Comparison of ENCODE assay signal across 21 cellular contexts in genomic region chr6:49906511-49906910, GRCh38. TPM values are rescaled to one million over a fixed set of nuclear protein-coding genes. Genes with fewer than 3 reads are reported as not detected.
DNase-seq lines count a peak whose midpoint lies in the region; ATAC-seq and TF ChIP-seq lines count a peak whose summit lies in the region.
"Had no signal": no experiment of that assay in that cellular context is flagged by ENCODE, and none has a peak within 500 bp of the region (broad histone marks: within the 10 kb centered on the region; RNA-seq: fewer than 3 reads in every experiment).

No MANE protein-coding gene starts in this region.

- no peaks in the 10 kb centered on the region for H3K9me3 ChIP-seq in WERI-Rb-1 (ENCODE audit: severe bottlenecking)
- no peaks in the 10 kb centered on the region for H3K9me3 ChIP-seq in psoas muscle
- H3K9me3 ChIP-seq: BE2C, heart left ventricle, sigmoid colon, suprapubic skin had no signal

- peak; percentile 95 to 100 (median 99) for ATAC-seq in psoas muscle
- ATAC-seq in stimulated activated naive CD8-positive, alpha-beta T cell treated with anti-CD3 and anti-CD28 coated beads, Interleukin-15, amount 100 ng/mL, for 72 hours = no peak
- ATAC-seq in HG02642 (IDR thresholded peaks at IDR 0.05; ENCODE audit: poor library complexity, unreplicated experiment) = no peak
- ATAC-seq: activated T-cell treated with anti-CD3 and anti-CD28 coated beads, Interleukin-2, amount 50 U/mL, for 4 hours; esophagus mucosa; heart left ventricle; SK-N-SH treated with all-trans-retinoic acid at 6 μM for 48 hours had no signal

- H3K9me3 Mint-ChIP-seq in stimulated activated naive CD8-positive, alpha-beta T cell treated with anti-CD3 and anti-CD28 coated beads, Interleukin-15, amount 100 ng/mL, for 72 hours = no peaks in the 10 kb centered on the region
- H3K9me3 Mint-ChIP-seq: activated T-cell treated with anti-CD3 and anti-CD28 coated beads, Interleukin-2, amount 50 U/mL, for 4 hours had no signal

- no peaks in the 10 kb centered on the region for H3K27me3 Mint-ChIP-seq in stimulated activated naive CD8-positive, alpha-beta T cell treated with anti-CD3 and anti-CD28 coated beads, Interleukin-15, amount 100 ng/mL, for 72 hours
- H3K27me3 Mint-ChIP-seq: activated naive CD8-positive, alpha-beta T cell had no signal

- H3K27ac ChIP-seq in WERI-Rb-1 = no peak overlapping the region
- peak overlapping the region; percentile 31 for H3K27ac ChIP-seq in psoas muscle
- H3K27ac ChIP-seq: heart left ventricle, sigmoid colon, suprapubic skin had no signal

- DNase-seq in G401 (ENCODE audit: low spot score) (peak; percentile 84), NCI-H2171 treated with DMSO at 0.1 percent for 48 hours (lab: John Stamatoyannopoulos, UW) (peak; percentile 94), WERI-Rb-1 (peak; percentile 78), psoas muscle (peak; percentile 23 to 59), RPMI8226 (no peak)
- DNase-seq in stimulated activated naive CD8-positive, alpha-beta T cell treated with anti-CD3 and anti-CD28 coated beads, Interleukin-15, amount 100 ng/mL, for 72 hours = no peak
- DNase-seq: activated CD4-positive, alpha-beta T cell treated with anti-CD3 and anti-CD28 coated beads, Interleukin-2, amount 50 U/mL, for 4 hours; activated T-cell treated with anti-CD3 and anti-CD28 coated beads, Interleukin-2, amount 50 U/mL, for 4 hours; BE2C; islet precursor cell; NCI-H2107; OCI-M1; sigmoid colon; stimulated activated CD4-positive, alpha-beta T cell treated with anti-CD3 and anti-CD28 coated beads, Interleukin-2, amount 100 ng/mL, for 48 hours had no signal

- H3K36me3 ChIP-seq in WERI-Rb-1 (no peaks in the 10 kb centered on the region), psoas muscle (ENCODE audit: insufficient read depth in 1 of 2, low read depth in 1 of 2) (no peaks in the 10 kb centered on the region)
- H3K36me3 ChIP-seq: BE2C, heart left ventricle, sigmoid colon, suprapubic skin had no signal

- TF ChIP-seq CTCF in WERI-Rb-1 (IDR thresholded peaks at IDR 0.05; ENCODE audit: low read depth, low read length) (no peak), psoas muscle (IDR thresholded peaks at IDR 0.05) (no peak)

- H3K4me3 ChIP-seq in WERI-Rb-1 (ENCODE audit: low read depth, low read length) (no peak overlapping the region), psoas muscle (no peak overlapping the region)
- H3K4me3 ChIP-seq: heart left ventricle, sigmoid colon, suprapubic skin had no signal

- WGBS in psoas muscle, 3 donors = 10 to 28% (median 11%) methylated on average over 1 of the region's 1 CpG

- H3K27ac Mint-ChIP-seq in stimulated activated naive CD8-positive, alpha-beta T cell treated with anti-CD3 and anti-CD28 coated beads, Interleukin-15, amount 100 ng/mL, for 72 hours = no peak overlapping the region
- H3K27ac Mint-ChIP-seq: activated naive CD8-positive, alpha-beta T cell had no signal

- H3K4me1 ChIP-seq in psoas muscle = peaks cover 4% of the 10 kb centered on the region
- H3K4me1 ChIP-seq: BE2C had no signal

- no peak overlapping the region for H3K4me3 Mint-ChIP-seq in stimulated activated naive CD8-positive, alpha-beta T cell treated with anti-CD3 and anti-CD28 coated beads, Interleukin-15, amount 100 ng/mL, for 72 hours
- H3K4me3 Mint-ChIP-seq: activated naive CD8-positive, alpha-beta T cell; activated T-cell treated with anti-CD3 and anti-CD28 coated beads, Interleukin-2, amount 50 U/mL, for 4 hours had no signal

- H3K4me1 Mint-ChIP-seq in stimulated activated naive CD8-positive, alpha-beta T cell treated with anti-CD3 and anti-CD28 coated beads, Interleukin-15, amount 100 ng/mL, for 72 hours = no peaks in the 10 kb centered on the region

- no peaks in the 10 kb centered on the region for H3K27me3 ChIP-seq in WERI-Rb-1 (ENCODE audit: insufficient read depth, low read depth, severe bottlenecking)
- no peaks in the 10 kb centered on the region for H3K27me3 ChIP-seq in psoas muscle (ENCODE audit: insufficient read depth in 3 of 3, low read length in 2 of 3)
- H3K27me3 ChIP-seq: BE2C, sigmoid colon, suprapubic skin had no signal

- in situ Hi-C loops in G401 (cut with HindIII; ENCODE audit: low sequenced_read_pairs) = no loop called here

- intact Hi-C loops in psoas muscle (cut with DNase I) = no loop called here

RNA-seq across cellular contexts. Expression of gene CRISP1, which starts 40.2 kb away (rescaled TPM):
- not detected in 2 replicates for total RNA-seq in G401 (2014; rRNA removed; shearing (Covaris generic))
- total RNA-seq in psoas muscle = not detected
- not detected for polyA plus RNA-seq in psoas muscle
- total RNA-seq: activated T-cell treated with anti-CD3 and anti-CD28 coated beads, Interleukin-2, amount 50 U/mL, for 4 hours; esophagus mucosa; heart left ventricle; mesenteric fat pad; sigmoid colon; suprapubic skin had no signal
- polyA plus RNA-seq: heart left ventricle, sigmoid colon had no signal

RNA-seq across cellular contexts. Expression of gene DEFB114, which starts 57.5 kb away (rescaled TPM):
- not detected in 2 replicates for total RNA-seq in G401 (2014; rRNA removed; shearing (Covaris generic))
- total RNA-seq in psoas muscle = not detected
- polyA plus RNA-seq in psoas muscle = not detected
- total RNA-seq: activated T-cell treated with anti-CD3 and anti-CD28 coated beads, Interleukin-2, amount 50 U/mL, for 4 hours; esophagus mucosa; heart left ventricle; mesenteric fat pad; sigmoid colon; suprapubic skin had no signal
- polyA plus RNA-seq: heart left ventricle, sigmoid colon had no signal

Comparison
In these comparisons a context has a peak if more than half of its experiments do, and no peak if none do; other contexts are left out.
1. DNase-seq: peak in G401 (single experiment), NCI-H2171 treated with DMSO at 0.1 percent for 48 hours (single experiment), WERI-Rb-1 (single experiment) and psoas muscle (2 of 2); none in stimulated activated naive CD8-positive, alpha-beta T cell treated with anti-CD3 and anti-CD28 coated beads, Interleukin-15, amount 100 ng/mL, for 72 hours (0 of 2) and RPMI8226 (single experiment).
2. ATAC-seq: peak in psoas muscle (4 of 4); none in stimulated activated naive CD8-positive, alpha-beta T cell treated with anti-CD3 and anti-CD28 coated beads, Interleukin-15, amount 100 ng/mL, for 72 hours (single experiment) and HG02642 (single experiment).